10 cellular contexts compared by ENCODE assay signal in the genomic region with DNA sequence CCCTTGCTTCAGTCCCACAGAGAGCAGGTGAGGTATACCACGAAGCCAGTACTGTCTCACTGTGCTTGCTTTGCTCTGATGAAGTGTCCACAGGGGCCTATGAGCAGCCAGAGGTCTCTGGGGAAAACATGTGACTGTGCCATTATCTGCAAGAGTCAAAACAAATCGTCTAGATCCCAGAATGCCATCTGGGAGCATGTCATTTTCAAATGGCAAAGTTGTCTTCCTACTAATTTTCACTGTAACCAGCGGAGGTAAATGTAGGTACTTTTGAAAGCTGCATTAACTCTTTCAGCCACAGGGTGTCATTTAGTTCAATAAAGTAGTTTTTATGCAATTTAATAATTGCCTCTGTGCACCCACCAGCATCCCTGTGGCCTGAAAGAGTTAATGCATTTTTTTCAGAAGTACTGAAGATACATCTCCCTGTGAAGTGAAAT.
DNase-seq lines count a peak whose midpoint lies in the region; ATAC-seq, FAIRE-seq and TF ChIP-seq lines count a peak whose summit lies in the region.
"Had no signal": no experiment of that assay in that cellular context is flagged by ENCODE, and none has a peak within 500 bp of the region (broad histone marks: within the 10 kb centered on the region; RNA-seq: fewer than 3 reads in every experiment).

No MANE protein-coding gene starts in this region.

- FAIRE-seq in D721Med (lab: Jason Lieb, UNC) (peak; percentile 21), urothelium cell line (lab: Jason Lieb, UNC) (no peak), H54 (lab: Jason Lieb, UNC) (no peak)

- ATAC-seq in GM19463 (IDR thresholded peaks at IDR 0.05; ENCODE audit: unreplicated experiment) (peak; percentile 34), HG03039 (IDR thresholded peaks at IDR 0.05; ENCODE audit: unreplicated experiment) (no peak)

- no peak for TF ChIP-seq POLR2A in H54 (IDR thresholded peaks at IDR 0.05; ENCODE audit: low read depth, low read length)

- H3K4me3 ChIP-seq in epithelial cell of proximal tubule (ENCODE audit: low read depth, low read length), result no peak overlapping the region

- DNase-seq in D721Med (ENCODE audit: insufficient read length, low spot score), result no peak
- DNase-seq in NCI-H1436 (lab: John Stamatoyannopoulos, UW), result peak; percentile 86
- DNase-seq in epithelial cell of proximal tubule (ENCODE audit: low read depth), result no peak
- DNase-seq in urothelium cell line (ENCODE audit: low spot score), result no peak
- DNase-seq in G401 (ENCODE audit: low spot score), result no peak
- no peak for DNase-seq in H54 (ENCODE audit: insufficient read length, low spot score)
- DNase-seq: effector memory CD4-positive, alpha-beta T cell; SIG-M5 had no signal

- TF ChIP-seq CTCF in D721Med (IDR thresholded peaks at IDR 0.05; ENCODE audit: insufficient read depth, missing control alignments), result peak; percentile 20
- peak; percentile 23 for TF ChIP-seq CTCF in epithelial cell of proximal tubule (conservative IDR thresholded peaks at IDR 0.05; ENCODE audit: low read depth, low read length)

- in situ Hi-C loops in G401 (cut with HindIII; ENCODE audit: low sequenced_read_pairs), result no loop called here
